ENCODE assay signal across 15 cellular contexts in the genomic region with DNA sequence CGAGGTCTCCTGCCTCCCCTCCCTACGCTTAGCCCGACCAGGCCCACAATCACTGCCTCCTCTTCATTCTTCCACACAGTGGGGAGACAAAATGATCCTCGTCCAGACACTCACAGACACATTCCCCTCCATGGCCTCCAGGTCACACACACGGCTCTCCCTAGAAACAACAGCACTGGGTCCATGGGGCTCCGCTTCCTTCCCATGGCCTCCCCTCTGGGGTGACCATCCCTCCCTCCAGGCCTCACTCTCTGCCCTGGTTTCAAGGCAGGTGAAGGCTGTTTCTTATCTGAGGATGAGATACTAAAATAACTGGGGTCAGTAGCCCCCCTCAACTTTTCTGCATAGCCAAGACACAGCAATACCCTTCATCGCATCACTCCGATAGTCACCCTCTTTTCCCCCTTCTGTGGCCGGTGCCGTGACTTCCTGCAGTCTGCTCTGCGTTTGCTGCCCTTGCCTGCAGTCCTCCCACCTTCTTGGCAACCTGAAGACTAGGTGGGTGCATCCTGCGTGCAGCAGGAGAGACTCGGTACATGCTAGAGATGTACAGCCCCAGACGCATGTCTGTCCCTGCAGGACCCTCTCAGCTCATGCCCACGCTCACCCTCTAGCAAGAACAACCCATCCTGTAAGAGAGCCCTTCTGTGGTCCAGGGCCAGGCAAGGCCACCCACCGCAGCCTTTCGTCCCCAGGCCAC. TPM values are rescaled to one million over a fixed set of nuclear protein-coding genes. Genes with fewer than 3 reads are reported as not detected.
DNase-seq lines count a peak whose midpoint lies in the region; ATAC-seq and TF ChIP-seq lines count a peak whose summit lies in the region.
"Had no signal": no experiment of that assay in that cellular context is flagged by ENCODE, and none has a peak within 500 bp of the region (broad histone marks: within the 10 kb centered on the region; RNA-seq: fewer than 3 reads in every experiment).

No MANE protein-coding gene starts in this region.

- peaks cover 86% of the 10 kb centered on the region for H3K4me1 Mint-ChIP-seq in activated T-cell treated with anti-CD3 and anti-CD28 coated beads, Interleukin-2, amount 50 U/mL, for 4 hours (ENCODE audit: low read depth)
- H3K4me1 Mint-ChIP-seq in endothelial cell (ENCODE audit: unreplicated experiment): peaks cover 22% of the 10 kb centered on the region
- H3K4me1 Mint-ChIP-seq in type B pancreatic cell (ENCODE audit: unreplicated experiment): peaks cover 35% of the 10 kb centered on the region

- in situ Hi-C loops in ACHN (cut with HindIII; ENCODE audit: low pct_ligation_motif_present, low pct_unique_long_range_greater_than_20kb, low sequenced_read_pairs): no loop called here

- H3K36me3 Mint-ChIP-seq in activated T-cell treated with anti-CD3 and anti-CD28 coated beads, Interleukin-2, amount 50 U/mL, for 4 hours (ENCODE audit: insufficient read depth): peaks cover 18% of the 10 kb centered on the region
- H3K36me3 Mint-ChIP-seq in endothelial cell (ENCODE audit: low read depth, unreplicated experiment): no peaks in the 10 kb centered on the region
- no peaks in the 10 kb centered on the region for H3K36me3 Mint-ChIP-seq in type B pancreatic cell

- H3K27ac Mint-ChIP-seq in endothelial cell (ENCODE audit: unreplicated experiment): no peak overlapping the region
- H3K27ac Mint-ChIP-seq in type B pancreatic cell: peak overlapping the region; percentile 59
- H3K27ac Mint-ChIP-seq: endodermal cell had no signal

- DNase-seq in stimulated activated CD4-positive, alpha-beta T cell treated with anti-CD3 and anti-CD28 coated beads, Interleukin-4, amount 100 ng/mL, for 1 hour: peak; percentile 51
- no peak for DNase-seq in stimulated activated CD4-positive, alpha-beta T cell treated with anti-CD3 and anti-CD28 coated beads, Interleukin-12 subunit alpha, Interleukin-12 subunit beta, amount 100 ng/mL, for 4 hours
- DNase-seq in activated T-cell treated with anti-CD3 and anti-CD28 coated beads, Interleukin-2, amount 50 U/mL, for 4 hours: no peak
- DNase-seq in endothelial cell (ENCODE audit: low spot score): no peak
- DNase-seq in type B pancreatic cell (ENCODE audit: extremely low spot score, unreplicated experiment): no peak
- DNase-seq in ACHN: no peak
- DNase-seq in NCI-H510A treated with DMSO at 0.1 percent for 48 hours (lab: John Stamatoyannopoulos, UW): no peak
- DNase-seq: DND-41, endodermal cell, gastrocnemius medialis, Karpas-422, NCI-H1694 treated with DMSO at 0.1 percent for 48 hours, NCI-H69, T-helper 9 cell had no signal

- no peaks in the 10 kb centered on the region for H3K9me3 Mint-ChIP-seq in activated T-cell treated with anti-CD3 and anti-CD28 coated beads, Interleukin-2, amount 50 U/mL, for 4 hours
- H3K9me3 Mint-ChIP-seq in endothelial cell (ENCODE audit: unreplicated experiment) (no peaks in the 10 kb centered on the region), type B pancreatic cell (no peaks in the 10 kb centered on the region)
- H3K9me3 Mint-ChIP-seq: endodermal cell had no signal

- no peak for TF ChIP-seq CTCF in endothelial cell (IDR thresholded peaks at IDR 0.05; ENCODE audit: unreplicated experiment)
- TF ChIP-seq CTCF in type B pancreatic cell (conservative IDR thresholded peaks at IDR 0.05): no peak

- H3K4me3 Mint-ChIP-seq in activated T-cell treated with anti-CD3 and anti-CD28 coated beads, Interleukin-2, amount 50 U/mL, for 4 hours: peak overlapping the region; percentile 87
- H3K4me3 Mint-ChIP-seq in endothelial cell (ENCODE audit: unreplicated experiment) (peak overlapping the region; percentile 62), type B pancreatic cell (no peak overlapping the region)
- H3K4me3 Mint-ChIP-seq: endodermal cell had no signal

- no peaks in the 10 kb centered on the region for H3K27me3 Mint-ChIP-seq in activated T-cell treated with anti-CD3 and anti-CD28 coated beads, Interleukin-2, amount 50 U/mL, for 4 hours (ENCODE audit: low read depth)
- H3K27me3 Mint-ChIP-seq in endothelial cell (ENCODE audit: unreplicated experiment) (peaks cover 11% of the 10 kb centered on the region), type B pancreatic cell (peaks cover 34% of the 10 kb centered on the region)

- ATAC-seq in activated T-cell treated with anti-CD3 and anti-CD28 coated beads, Interleukin-2, amount 50 U/mL, for 4 hours: peak; percentile 5 to 11
- no peak for ATAC-seq in HG03469 (IDR thresholded peaks at IDR 0.05; ENCODE audit: unreplicated experiment)
- ATAC-seq: gastrocnemius medialis had no signal

RNA-seq across cellular contexts. Expression of a gene that starts 55.8 kb away (rescaled TPM):
- total RNA-seq in activated T-cell treated with anti-CD3 and anti-CD28 coated beads, Interleukin-2, amount 50 U/mL, for 4 hours: 100 to 1,000 TPM; 638 to 711 (median 642) TPM
- 0.33 TPM for total RNA-seq in endothelial cell (ENCODE audit: unreplicated experiment)
- 0.70 and 1.1 TPM in 2 replicates for total RNA-seq in type B pancreatic cell (ENCODE audit: low replicate concordance)

Comparison
In these comparisons a context has a peak if more than half of its experiments do, and no peak if none do; other contexts are left out.
1. RNA of a gene that starts 55.8 kb away (total RNA-seq): 638 to 711 TPM in activated T-cell treated with anti-CD3 and anti-CD28 coated beads, Interleukin-2, amount 50 U/mL, for 4 hours; 0.70 to 1.1 TPM in type B pancreatic cell and 0.33 TPM in endothelial cell (single experiment); every median in the first group is over 100 times any median in the second.